Comparison of ENCODE assay signal across 15 cellular contexts in the genomic region with DNA sequence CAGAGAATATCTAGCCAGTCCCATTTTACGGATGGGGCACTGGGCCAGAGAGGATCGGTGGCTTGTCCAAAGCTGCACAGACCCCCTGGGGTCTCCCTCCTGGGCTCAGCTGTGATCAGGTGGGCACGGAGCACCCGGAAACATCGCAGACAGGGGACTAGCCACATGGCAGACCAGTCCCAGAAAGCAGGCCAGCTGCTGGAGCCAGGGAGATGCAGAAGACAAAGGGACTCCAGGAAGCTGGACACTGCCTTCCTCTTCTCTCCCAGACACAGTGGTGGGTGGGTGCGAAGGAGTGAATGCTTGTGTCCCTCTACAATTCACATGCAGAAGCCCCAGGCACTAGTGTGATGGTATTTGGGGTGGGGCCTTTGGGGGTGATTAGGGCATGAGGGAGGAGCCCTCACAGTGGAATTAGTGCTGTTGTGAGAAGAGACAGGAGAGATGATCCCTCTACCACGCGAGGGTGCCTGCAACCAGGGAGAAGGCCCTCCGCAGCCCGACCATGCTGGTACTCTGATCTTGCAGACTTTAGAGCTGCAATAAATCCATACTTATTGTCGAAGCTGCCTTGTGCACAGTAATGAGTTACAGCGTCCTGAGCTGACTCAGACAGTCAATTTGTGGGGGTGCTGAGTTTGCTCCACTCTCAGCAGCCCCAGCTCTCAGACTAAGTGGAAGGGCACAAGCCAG.
DNase-seq lines count a peak whose midpoint lies in the region; ATAC-seq and TF ChIP-seq lines count a peak whose summit lies in the region.
"Had no signal": no experiment of that assay in that cellular context is flagged by ENCODE, and none has a peak within 500 bp of the region (broad histone marks: within the 10 kb centered on the region; RNA-seq: fewer than 3 reads in every experiment).

No MANE protein-coding gene starts in this region.

- DNase-seq in NCI-H1694 treated with DMSO at 0.1 percent for 48 hours (lab: John Stamatoyannopoulos, UW) = peak; percentile 25
- no peak for DNase-seq in NCI-H1694 (lab: John Stamatoyannopoulos, UW)
- DNase-seq in amniotic epithelial cell (ENCODE audit: low read depth) = peak; percentile 25
- no peak for DNase-seq in left lung
- peak; percentile 27 for DNase-seq in spleen
- DNase-seq in left lobe of liver (ENCODE audit: low spot score) = no peak
- DNase-seq in activated effector memory CD4-positive, alpha-beta T cell treated with Interleukin-2 at 50 U/mL for 16 hours = no peak
- DNase-seq: 8988T; effector CD8-positive, alpha-beta T cell; OCI-M1; T-cell had no signal

- H3K36me3 ChIP-seq in left lung = no peaks in the 10 kb centered on the region
- H3K36me3 ChIP-seq in spleen = no peaks in the 10 kb centered on the region
- H3K36me3 ChIP-seq: ascending aorta had no signal

- WGBS in spleen, 5 donors = 59 to 76% (median 70%) methylated on average over 12 of the region's 12 CpGs

- intact Hi-C loops in left lung (cut with DNase I) = no loop called here
- intact Hi-C loops in spleen (cut with DNase I; ENCODE audit: low total_unique reads) = no loop called here

- TF ChIP-seq CTCF in left lung (IDR thresholded peaks at IDR 0.05) = no peak
- no peak for TF ChIP-seq CTCF in spleen (IDR thresholded peaks at IDR 0.05 in 8 of 11, conservative IDR thresholded peaks at IDR 0.05 in 3 of 11)

- H3K4me1 ChIP-seq in left lung (peaks cover 0 to 9% of the 10 kb centered on the region in 2 donors), spleen (peaks cover 0 to 22% (median 10%) of the 10 kb centered on the region in 6 donors)

- H3K9me3 ChIP-seq in left lung (no peaks in the 10 kb centered on the region), spleen (no peaks in the 10 kb centered on the region)
- H3K9me3 ChIP-seq: ascending aorta had no signal

- H3K4me3 ChIP-seq in left lung (no peak overlapping the region), spleen (no peak overlapping the region)
- H3K4me3 ChIP-seq: ascending aorta had no signal

- ATAC-seq in left lung (peak; percentile 14), HG03280 (IDR thresholded peaks at IDR 0.05; ENCODE audit: unreplicated experiment) (no peak), left lobe of liver (no peak)
- ATAC-seq: activated CD4-positive, CD25-positive, alpha-beta regulatory T cell treated with anti-CD3 and anti-CD28 coated beads, Interleukin-2, amount 50 U/mL, for 24 hours; activated T-helper 17 cell treated with anti-CD3 and anti-CD28 coated beads, Interleukin-2, amount 50 U/mL, for 72 hours; T-cell had no signal

- H3K27me3 ChIP-seq in left lung (no peaks in the 10 kb centered on the region), spleen (replicated peaks in 1 of 7) (no peaks in the 10 kb centered on the region)
- H3K27me3 ChIP-seq: ascending aorta had no signal

- no peak for TF ChIP-seq POLR2A in spleen (IDR thresholded peaks at IDR 0.05)

- no peak overlapping the region for H3K27ac ChIP-seq in left lung
- peak overlapping the region in 1 of 8 donors; percentile 12 for H3K27ac ChIP-seq in spleen

Comparison
In these comparisons a context has a peak if more than half of its experiments do, and no peak if none do; other contexts are left out.
1. DNase-seq: peak in NCI-H1694 treated with DMSO at 0.1 percent for 48 hours (single experiment), amniotic epithelial cell (single experiment) and spleen (single experiment); none in NCI-H1694 (single experiment), left lung (0 of 2), left lobe of liver (single experiment) and activated effector memory CD4-positive, alpha-beta T cell treated with Interleukin-2 at 50 U/mL for 16 hours (single experiment).